In genomic region chrX:47482512-47483309, GRCh38 we compare ENCODE assay signal across 8 cellular contexts. TPM values are rescaled to one million over a fixed set of nuclear protein-coding genes. Genes with fewer than 3 reads are reported as not detected.
DNase-seq lines count a peak whose midpoint lies in the region; ATAC-seq, FAIRE-seq and TF ChIP-seq lines count a peak whose summit lies in the region.

TSS of gene ZNF41 (minus strand) at chrX:47483222. CDS start at chrX:47467481, 15,741 bp downstream.

- no peaks in the 10 kb centered on the region for H3K9me3 Mint-ChIP-seq in T-helper 2 cell treated with Interferon-gamma antibody and Interleukin-4, amounts not matched to agents 5 μg/mL and 100 μg/mL, for 36 hours
- no peaks in the 10 kb centered on the region for H3K9me3 Mint-ChIP-seq in astrocyte (ENCODE audit: unreplicated experiment)

- H3K36me3 Mint-ChIP-seq in T-helper 2 cell treated with Interferon-gamma antibody and Interleukin-4, amounts not matched to agents 5 μg/mL and 100 μg/mL, for 36 hours (ENCODE audit: low read depth), result peaks cover 10% of the 10 kb centered on the region
- H3K36me3 Mint-ChIP-seq in astrocyte (ENCODE audit: low read depth, unreplicated experiment), result no peaks in the 10 kb centered on the region

- peak within 1 kb of the TSS; percentile 71 for H2AFZ ChIP-seq in astrocyte (ENCODE audit: low read depth, low read length)
- H2AFZ ChIP-seq in hepatocyte, result peak within 1 kb of the TSS; percentile 70

- WGBS in hepatocyte (ENCODE audit: low lambda C conversion rate, missing lambda C conversion rate), result 48% methylated on average over 55 of the region's 77 CpGs

- no peaks in the 10 kb centered on the region for H3K27me3 ChIP-seq in astrocyte (ENCODE audit: insufficient read depth, low read length)
- H3K27me3 ChIP-seq in hepatocyte, result no peaks in the 10 kb centered on the region

- H3K4me2 ChIP-seq in astrocyte (ENCODE audit: low read length) (peak within 1 kb of the TSS; percentile 98), hepatocyte (peak within 1 kb of the TSS; percentile 74)

- peak within 1 kb of the TSS; percentile 93 for H3K27ac ChIP-seq in astrocyte (ENCODE audit: low read depth, low read length)
- peak within 1 kb of the TSS; percentile 98 for H3K27ac ChIP-seq in hepatocyte

- H3K4me3 ChIP-seq in astrocyte (ENCODE audit: insufficient read depth, low read depth, low read length), result peak within 1 kb of the TSS; percentile 67
- H3K4me3 ChIP-seq in hepatocyte, result peak within 1 kb of the TSS; percentile 69

- H3K9ac ChIP-seq in astrocyte (ENCODE audit: low read length), result peak within 1 kb of the TSS; percentile 91

- ATAC-seq in GM18511 (IDR thresholded peaks at IDR 0.05; ENCODE audit: unreplicated experiment) (peak; percentile 86), HG02973 (IDR thresholded peaks at IDR 0.05; ENCODE audit: unreplicated experiment) (peak; percentile 73)

- H3K9me2 ChIP-seq in hepatocyte (replicated peaks; ENCODE audit: insufficient read depth), result no peaks in the 10 kb centered on the region

- H3K4me1 Mint-ChIP-seq in T-helper 2 cell treated with Interferon-gamma antibody and Interleukin-4, amounts not matched to agents 5 μg/mL and 100 μg/mL, for 36 hours (ENCODE audit: low read depth), result peaks cover 29% of the 10 kb centered on the region
- no peaks in the 10 kb centered on the region for H3K4me1 Mint-ChIP-seq in astrocyte (ENCODE audit: low read depth, unreplicated experiment)

- TF ChIP-seq CTCF in astrocyte (IDR thresholded peaks at IDR 0.05; ENCODE audit: insufficient read depth, low read depth, low read length), result no peak
- TF ChIP-seq CTCF in hepatocyte (IDR thresholded peaks at IDR 0.05; ENCODE audit: poor library complexity), result no peak

- H3K27me3 Mint-ChIP-seq in T-helper 2 cell treated with Interferon-gamma antibody and Interleukin-4, amounts not matched to agents 5 μg/mL and 100 μg/mL, for 36 hours (ENCODE audit: low read depth), result no peaks in the 10 kb centered on the region
- no peaks in the 10 kb centered on the region for H3K27me3 Mint-ChIP-seq in astrocyte (ENCODE audit: low read depth, unreplicated experiment)

- DNase-seq in NCI-H1930 (lab: John Stamatoyannopoulos, UW) (peak; percentile 71 to 76), astrocyte (ENCODE audit: low read depth) (peak; percentile 72), hepatocyte (ENCODE audit: low spot score) (peak; percentile 78), retina (peak; percentile 90), amniotic stem cell (lab: John Stamatoyannopoulos, UW) (no peak)
- DNase-seq in T-helper 2 cell treated with Interferon-gamma antibody and Interleukin-4, amounts not matched to agents 5 μg/mL and 100 μg/mL, for 36 hours (ENCODE audit: low spot score), result peak; percentile 63

- H3K4me1 ChIP-seq in astrocyte (ENCODE audit: insufficient read depth, low read length) (peaks cover 18% of the 10 kb centered on the region), hepatocyte (ENCODE audit: insufficient read depth) (peaks cover 6% of the 10 kb centered on the region)

- peak; percentile 65 for FAIRE-seq in astrocyte (lab: Jason Lieb, UNC)

- H3K79me2 ChIP-seq in astrocyte (ENCODE audit: insufficient read depth, low read length), result peaks cover 56% of the 10 kb centered on the region
- peaks cover 48% of the 10 kb centered on the region for H3K79me2 ChIP-seq in hepatocyte

- H4K20me1 ChIP-seq in astrocyte (ENCODE audit: insufficient read depth, low read length) (no peaks in the 10 kb centered on the region), hepatocyte (ENCODE audit: insufficient read depth, poor library complexity, severe bottlenecking) (no peaks in the 10 kb centered on the region)

- H3K27ac Mint-ChIP-seq in T-helper 2 cell treated with Interferon-gamma antibody and Interleukin-4, amounts not matched to agents 5 μg/mL and 100 μg/mL, for 36 hours, result peak within 1 kb of the TSS; percentile 96
- H3K27ac Mint-ChIP-seq in astrocyte (ENCODE audit: unreplicated experiment), result peak within 1 kb of the TSS; percentile 93

- H3K4me3 Mint-ChIP-seq in T-helper 2 cell treated with Interferon-gamma antibody and Interleukin-4, amounts not matched to agents 5 μg/mL and 100 μg/mL, for 36 hours, result peak within 1 kb of the TSS; percentile 95
- H3K4me3 Mint-ChIP-seq in astrocyte (ENCODE audit: unreplicated experiment), result peak within 1 kb of the TSS; percentile 96

- H3K36me3 ChIP-seq in astrocyte (ENCODE audit: insufficient read depth, low read length), result no peaks in the 10 kb centered on the region
- H3K36me3 ChIP-seq in hepatocyte (replicated peaks; ENCODE audit: insufficient read depth, low read depth), result no peaks in the 10 kb centered on the region

- H3K9me3 ChIP-seq in astrocyte (ENCODE audit: insufficient read depth, low read depth, low read length) (no peaks in the 10 kb centered on the region), hepatocyte (ENCODE audit: low read depth) (no peaks in the 10 kb centered on the region)

RNA-seq across cellular contexts. Expression of gene ZNF41, which starts in this region (rescaled TPM):
- total RNA-seq in astrocyte, result 5.7 and 7.0 TPM in 2 replicates
- 4.3 and 5.3 TPM in 2 replicates for total RNA-seq in hepatocyte
- polyA plus RNA-seq in hepatocyte, result 2.1 and 2.2 TPM in 2 replicates
